In the genomic region with DNA sequence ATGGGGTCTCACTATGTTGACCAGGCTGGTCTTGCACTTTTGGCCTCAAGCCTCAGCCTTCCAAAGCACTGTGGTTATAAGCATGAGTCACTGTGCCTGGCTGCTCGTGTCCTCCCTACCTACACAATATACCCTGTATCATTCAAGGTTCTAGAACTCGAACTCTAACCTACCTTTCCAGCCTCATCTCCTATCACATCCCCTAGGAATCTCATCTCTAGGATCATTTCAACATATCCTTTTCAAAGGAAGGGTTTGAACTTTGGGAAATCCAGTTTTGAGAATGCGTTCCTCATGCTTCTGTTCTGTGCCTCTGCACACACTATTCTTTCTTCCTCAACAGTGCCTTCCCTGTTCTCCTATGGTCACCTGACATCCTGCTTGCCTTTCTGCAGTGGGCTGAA, we compare ENCODE assay signal across 16 cellular contexts.
DNase-seq lines count a peak whose midpoint lies in the region; ATAC-seq, FAIRE-seq and TF ChIP-seq lines count a peak whose summit lies in the region.
"Had no signal": no experiment of that assay in that cellular context is flagged by ENCODE, and none has a peak within 500 bp of the region (broad histone marks: within the 10 kb centered on the region; RNA-seq: fewer than 3 reads in every experiment).

No MANE protein-coding gene starts in this region.

- peak overlapping the region; percentile 81 to 84 for H3K27ac ChIP-seq in small intestine (ENCODE audit: low read depth in 1 of 2, low read length in 1 of 2)
- H3K27ac ChIP-seq: pancreas had no signal

- peaks cover 3 to 4% of the 10 kb centered on the region in 2 donors for H3K4me1 ChIP-seq in small intestine (ENCODE audit: control insufficient read depth in 2 of 2, insufficient read depth in 1 of 2, low read depth in 1 of 2, low read length in 1 of 2)

- WGBS in small intestine, 3 donors = 54 to 75% (median 60%) methylated on average over 3 of the region's 3 CpGs

- no peaks in the 10 kb centered on the region for H3K27me3 ChIP-seq in small intestine (ENCODE audit: control insufficient read depth in 2 of 2, insufficient read depth in 2 of 2, low read length in 2 of 2)
- H3K27me3 ChIP-seq: pancreas had no signal

- peak; percentile 7 for ATAC-seq in Right ventricle myocardium superior (ENCODE audit: poor library complexity)
- no peak for ATAC-seq in Right ventricle myocardium inferior
- peak; percentile 77 for ATAC-seq in SK-N-SH treated with all-trans-retinoic acid at 6 μM for 48 hours
- ATAC-seq: pancreas had no signal

- H3K4me3 ChIP-seq in fibroblast of pulmonary artery (replicated peaks; ENCODE audit: low read depth, low read length) = no peak overlapping the region
- H3K4me3 ChIP-seq in small intestine (ENCODE audit: low read depth in 1 of 2, low read length in 2 of 2) = no peak overlapping the region
- H3K4me3 ChIP-seq: pancreas had no signal

- H3K36me3 ChIP-seq in small intestine (ENCODE audit: control insufficient read depth in 2 of 2, insufficient read depth in 2 of 2, low read length in 2 of 2) = peaks cover 0 to 3% of the 10 kb centered on the region in 2 donors
- H3K36me3 ChIP-seq: pancreas had no signal

- H3K9me3 ChIP-seq in small intestine (ENCODE audit: control insufficient read depth, low read depth) = no peaks in the 10 kb centered on the region
- H3K9me3 ChIP-seq: pancreas had no signal

- intact Hi-C loops in Right ventricle myocardium superior (cut with DNase I) (no loop called here), Right ventricle myocardium inferior (cut with DNase I) (no loop called here)

- no peak for FAIRE-seq in small intestine (lab: Jason Lieb, UNC)
- FAIRE-seq: A204.1, H1, pancreas had no signal

- no peak for DNase-seq in Right ventricle myocardium superior
- no peak for DNase-seq in Right ventricle myocardium inferior (ENCODE audit: missing footprints)
- DNase-seq in fibroblast of pulmonary artery (ENCODE audit: low read depth) = peak; percentile 25
- DNase-seq in small intestine = peak; percentile 68
- no peak for DNase-seq in NCI-H82 treated with DMSO at 0.1 percent for 48 hours (lab: John Stamatoyannopoulos, UW; ENCODE audit: unreplicated experiment)
- no peak for DNase-seq in DMS114 treated with DMSO at 0.1 percent for 48 hours (lab: John Stamatoyannopoulos, UW; ENCODE audit: unreplicated experiment)
- no peak for DNase-seq in medulla oblongata (ENCODE audit: extremely low spot score)
- DNase-seq: activated naive CD4-positive, alpha-beta T cell treated with anti-CD3 and anti-CD28 coated beads for 36 hours; caudate nucleus; Kasumi-1; NCI-H2081 treated with DMSO at 0.1 percent for 48 hours; substantia nigra had no signal

- TF ChIP-seq CTCF in fibroblast of pulmonary artery (IDR thresholded peaks at IDR 0.05; ENCODE audit: low read length, missing control alignments) = no peak

TF ChIP-seq in SK-N-SH treated with all-trans-retinoic acid at 6 μM for 48 hours, 23 proteins besides CTCF, POLR2A, EP300 and RAD21:
- TF ChIP-seq, protein P1, sequence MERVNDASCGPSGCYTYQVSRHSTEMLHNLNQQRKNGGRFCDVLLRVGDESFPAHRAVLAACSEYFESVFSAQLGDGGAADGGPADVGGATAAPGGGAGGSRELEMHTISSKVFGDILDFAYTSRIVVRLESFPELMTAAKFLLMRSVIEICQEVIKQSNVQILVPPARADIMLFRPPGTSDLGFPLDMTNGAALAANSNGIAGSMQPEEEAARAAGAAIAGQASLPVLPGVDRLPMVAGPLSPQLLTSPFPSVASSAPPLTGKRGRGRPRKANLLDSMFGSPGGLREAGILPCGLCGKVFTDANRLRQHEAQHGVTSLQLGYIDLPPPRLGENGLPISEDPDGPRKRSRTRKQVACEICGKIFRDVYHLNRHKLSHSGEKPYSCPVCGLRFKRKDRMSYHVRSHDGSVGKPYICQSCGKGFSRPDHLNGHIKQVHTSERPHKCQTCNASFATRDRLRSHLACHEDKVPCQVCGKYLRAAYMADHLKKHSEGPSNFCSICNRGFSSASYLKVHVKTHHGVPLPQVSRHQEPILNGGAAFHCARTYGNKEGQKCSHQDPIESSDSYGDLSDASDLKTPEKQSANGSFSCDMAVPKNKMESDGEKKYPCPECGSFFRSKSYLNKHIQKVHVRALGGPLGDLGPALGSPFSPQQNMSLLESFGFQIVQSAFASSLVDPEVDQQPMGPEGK (CRISPR knock-in tag; IDR thresholded peaks at IDR 0.05; ENCODE audit: borderline replicate concordance) = no peak
- TF ChIP-seq ZC3H10 (CRISPR knock-in tag; IDR thresholded peaks at IDR 0.05) = no peak
- no peak for TF ChIP-seq ESRRG (CRISPR knock-in tag; IDR thresholded peaks at IDR 0.05)
- no peak for TF ChIP-seq ARNTL (CRISPR knock-in tag; IDR thresholded peaks at IDR 0.05; ENCODE audit: borderline replicate concordance, low read depth)
- TF ChIP-seq, protein P2, sequence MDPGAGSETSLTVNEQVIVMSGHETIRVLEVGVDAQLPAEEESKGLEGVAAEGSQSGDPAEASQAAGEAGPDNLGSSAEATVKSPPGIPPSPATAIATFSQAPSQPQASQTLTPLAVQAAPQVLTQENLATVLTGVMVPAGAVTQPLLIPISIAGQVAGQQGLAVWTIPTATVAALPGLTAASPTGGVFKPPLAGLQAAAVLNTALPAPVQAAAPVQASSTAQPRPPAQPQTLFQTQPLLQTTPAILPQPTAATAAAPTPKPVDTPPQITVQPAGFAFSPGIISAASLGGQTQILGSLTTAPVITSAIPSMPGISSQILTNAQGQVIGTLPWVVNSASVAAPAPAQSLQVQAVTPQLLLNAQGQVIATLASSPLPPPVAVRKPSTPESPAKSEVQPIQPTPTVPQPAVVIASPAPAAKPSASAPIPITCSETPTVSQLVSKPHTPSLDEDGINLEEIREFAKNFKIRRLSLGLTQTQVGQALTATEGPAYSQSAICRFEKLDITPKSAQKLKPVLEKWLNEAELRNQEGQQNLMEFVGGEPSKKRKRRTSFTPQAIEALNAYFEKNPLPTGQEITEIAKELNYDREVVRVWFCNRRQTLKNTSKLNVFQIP (CRISPR knock-in tag; IDR thresholded peaks at IDR 0.05; ENCODE audit: borderline replicate concordance, low read depth) = no peak
- no peak for TF ChIP-seq PPARA (CRISPR knock-in tag; IDR thresholded peaks at IDR 0.05; ENCODE audit: borderline replicate concordance)
- TF ChIP-seq ZFP3 (CRISPR knock-in tag; IDR thresholded peaks at IDR 0.05) = no peak
- TF ChIP-seq ZNF565 (CRISPR knock-in tag; conservative IDR thresholded peaks at IDR 0.05; ENCODE audit: low read depth) = no peak
- no peak for TF ChIP-seq TOX (CRISPR knock-in tag; IDR thresholded peaks at IDR 0.05; ENCODE audit: borderline replicate concordance)
TF ChIP-seq in SK-N-SH treated with all-trans-retinoic acid at 6 μM for 48 hours: peak in this region for 0.

Comparison
In these comparisons a context has a peak if more than half of its experiments do, and no peak if none do; other contexts are left out.
1. DNase-seq: peak in fibroblast of pulmonary artery (single experiment) and small intestine (single experiment); none in Right ventricle myocardium superior (single experiment), Right ventricle myocardium inferior (single experiment), NCI-H82 treated with DMSO at 0.1 percent for 48 hours (single experiment), DMS114 treated with DMSO at 0.1 percent for 48 hours (single experiment) and medulla oblongata (single experiment).